1 cellular context compared by ENCODE assay signal in the genomic region with DNA sequence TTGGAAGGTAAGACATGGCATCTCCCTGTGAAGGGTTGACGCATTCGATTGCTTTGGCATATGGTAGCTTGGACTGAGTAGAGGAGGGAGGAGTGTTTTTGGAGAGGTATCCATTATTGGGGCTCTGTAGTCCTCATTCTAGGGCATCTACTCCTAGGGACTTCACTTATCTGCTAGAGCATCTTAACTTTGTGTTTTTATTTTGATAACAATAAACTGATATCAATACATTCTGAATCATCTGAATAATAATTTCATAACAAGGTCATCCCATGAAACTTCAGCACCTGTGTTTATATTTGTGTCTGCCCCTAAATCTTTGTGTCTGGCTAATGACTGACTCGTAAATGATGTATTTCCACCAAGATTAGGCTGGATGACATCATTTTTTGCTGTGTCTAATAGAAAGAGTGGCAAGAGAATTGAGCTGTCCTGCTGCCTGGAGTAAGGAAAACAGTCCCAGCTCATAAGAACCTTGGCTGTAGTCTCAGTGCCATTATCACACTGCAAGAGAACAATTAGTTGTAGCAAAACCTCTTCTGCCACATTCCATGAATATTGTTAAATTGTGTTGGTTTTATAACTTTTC.
TF ChIP-seq lines count a peak whose summit lies in the region.

No MANE protein-coding gene starts in this region.

TF ChIP-seq in K562, 482 proteins besides CTCF, POLR2A, EP300 and RAD21 (continued from another document):
- TF ChIP-seq PBX2 (CRISPR knock-in tag; IDR thresholded peaks at IDR 0.05; ENCODE audit: low read depth) (no peak), PBX2 (tag; conservative IDR thresholded peaks at IDR 0.05; ENCODE audit: low read depth) (peak; percentile 29; the same call in 1 of the 2 replicates), GTF2E2 (tag; IDR thresholded peaks at IDR 0.05) (no peak), MAFK (IDR thresholded peaks at IDR 0.05; ENCODE audit: low read length) (no peak), JUND (IDR thresholded peaks at IDR 0.05; ENCODE audit: borderline replicate concordance, low read depth, low read length) (peak; percentile 40; the same call in 1 of the 2 replicates), JUND (tag; IDR thresholded peaks at IDR 0.05; ENCODE audit: borderline replicate concordance, low read depth, low read length) (no peak), MEIS2 (IDR thresholded peaks at IDR 0.05; ENCODE audit: partially characterized antibody) (peak; percentile 38)
